Comparison of ENCODE assay signal across 1 cellular context in genomic region chr1:155273134-155273982, GRCh38.
A peak's percentile ranks its signal among the peaks of the same experiment; 100 is the strongest.
TF ChIP-seq lines count a peak whose summit lies in the region.

CLK2 (minus strand) TSS chr1:155273504; CDS start chr1:155270977, 2,527 bp downstream.

TF ChIP-seq in K562, 482 proteins besides CTCF, POLR2A, EP300 and RAD21 (continued from another document and continues in another):
- TF ChIP-seq ZNF518B (CRISPR knock-in tag; IDR thresholded peaks at IDR 0.05) (no peak), KLF1 (tag; IDR thresholded peaks at IDR 0.05) (no peak), ZNF239 (CRISPR knock-in tag; IDR thresholded peaks at IDR 0.05) (no peak), ZNF134 (CRISPR knock-in tag; conservative IDR thresholded peaks at IDR 0.05) (no peak), HDAC2 (IDR thresholded peaks at IDR 0.05) (peak; percentile 83), GATAD2B (IDR thresholded peaks at IDR 0.05; ENCODE audit: borderline replicate concordance) (no peak), E2F5 (CRISPR knock-in tag; IDR thresholded peaks at IDR 0.05) (no peak), HDAC6 (IDR thresholded peaks at IDR 0.05; ENCODE audit: low read depth, low read length) (no peak), IRF2 (CRISPR knock-in tag; IDR thresholded peaks at IDR 0.05) (no peak), HOXB6 (CRISPR knock-in tag; IDR thresholded peaks at IDR 0.05; ENCODE audit: borderline replicate concordance) (no peak), ZNF699 (CRISPR knock-in tag; IDR thresholded peaks at IDR 0.05; ENCODE audit: insufficient replicate concordance) (no peak), ZNF174 (CRISPR knock-in tag; IDR thresholded peaks at IDR 0.05) (no peak), MLLT1 (IDR thresholded peaks at IDR 0.05) (no peak), ESRRA (IDR thresholded peaks at IDR 0.05; ENCODE audit: borderline replicate concordance, low read depth) (peak; percentile 53; the same call in 1 of the 2 replicates), ATF6 (CRISPR knock-in tag; IDR thresholded peaks at IDR 0.05) (no peak), ELF4 (CRISPR knock-in tag; IDR thresholded peaks at IDR 0.05) (no peak), POLR2G (IDR thresholded peaks at IDR 0.05; ENCODE audit: low read depth, low read length) (peak; percentile 93), CBFA2T2 (conservative IDR thresholded peaks at IDR 0.05) (0 out of 2 replicates have a peak, but pooled peaks have one; percentile 22), ZNF511 (CRISPR knock-in tag; IDR thresholded peaks at IDR 0.05) (no peak), ZFP1 (CRISPR knock-in tag; IDR thresholded peaks at IDR 0.05) (no peak), SMAD3 (CRISPR knock-in tag; conservative IDR thresholded peaks at IDR 0.05) (no peak), FOXO4 (CRISPR knock-in tag; IDR thresholded peaks at IDR 0.05) (no peak), NUFIP1 (IDR thresholded peaks at IDR 0.05; ENCODE audit: partially characterized antibody) (no peak), EHMT2 (IDR thresholded peaks at IDR 0.05) (no peak), OTX1 (CRISPR knock-in tag; IDR thresholded peaks at IDR 0.05) (no peak), ZNF224 (CRISPR knock-in tag; IDR thresholded peaks at IDR 0.05) (no peak), ARID1B (IDR thresholded peaks at IDR 0.05) (no peak; the same call in 1 of the 2 replicates), ILF3 (IDR thresholded peaks at IDR 0.05; ENCODE audit: borderline replicate concordance) (no peak), HBP1 (CRISPR knock-in tag; IDR thresholded peaks at IDR 0.05) (no peak), JUNB (CRISPR knock-in tag; conservative IDR thresholded peaks at IDR 0.05) (no peak), HNRNPK (IDR thresholded peaks at IDR 0.05; ENCODE audit: low read depth, low read length, poor library complexity, severe bottlenecking) (no peak), ZNF717 (CRISPR knock-in tag; IDR thresholded peaks at IDR 0.05) (no peak), PTBP1 (IDR thresholded peaks at IDR 0.05; ENCODE audit: low read depth, low read length) (no peak), ZNF583 (CRISPR knock-in tag; IDR thresholded peaks at IDR 0.05) (no peak), CBX5 (IDR thresholded peaks at IDR 0.05; ENCODE audit: borderline replicate concordance, low read depth) (no peak), PPARD (CRISPR knock-in tag; IDR thresholded peaks at IDR 0.05) (no peak), TAF7 (tag; IDR thresholded peaks at IDR 0.05) (no peak), TBL1XR1 (IDR thresholded peaks at IDR 0.05; ENCODE audit: low read length in 2 of 2) (peak in 1 of 2 experiments; percentile 37; a peak in 1 of 4 replicates), CTBP1 (IDR thresholded peaks at IDR 0.05; ENCODE audit: borderline replicate concordance) (peak; percentile 74), IFI16 (CRISPR knock-in tag; IDR thresholded peaks at IDR 0.05) (no peak), ZNF551 (CRISPR knock-in tag; IDR thresholded peaks at IDR 0.05) (no peak), ZKSCAN3 (CRISPR knock-in tag; IDR thresholded peaks at IDR 0.05) (no peak), ATF7 (IDR thresholded peaks at IDR 0.05) (peak; percentile 74; the same call in 1 of the 2 replicates), XRCC5 (IDR thresholded peaks at IDR 0.05; ENCODE audit: low read depth, low read length) (no peak), MYBL2 (IDR thresholded peaks at IDR 0.05; ENCODE audit: low read depth) (no peak), MYBL2 (CRISPR knock-in tag; IDR thresholded peaks at IDR 0.05; ENCODE audit: borderline replicate concordance) (no peak), NR0B1 (IDR thresholded peaks at IDR 0.05; ENCODE audit: partially characterized antibody) (no peak), CREB3L1 (IDR thresholded peaks at IDR 0.05; ENCODE audit: borderline replicate concordance, low read depth) (peak; percentile 65), ZBTB34 (CRISPR knock-in tag; IDR thresholded peaks at IDR 0.05) (no peak), CBX8 (IDR thresholded peaks at IDR 0.05; ENCODE audit: borderline replicate concordance, extremely low read depth, low read depth, low read length, poor library complexity, severe bottlenecking) (no peak), SP2 (IDR thresholded peaks at IDR 0.05; ENCODE audit: extremely low read depth, low read depth, low read length, poor library complexity, severe bottlenecking) (no peak), ZHX1 (conservative IDR thresholded peaks at IDR 0.05; ENCODE audit: low read length) (no peak)
